Comparison of ENCODE assay signal across 8 cellular contexts in genomic region chr2:240997856-240998705, GRCh38. TPM values are rescaled to one million over a fixed set of nuclear protein-coding genes. Genes with fewer than 3 reads are reported as not detected.
DNase-seq lines count a peak whose midpoint lies in the region; ATAC-seq and TF ChIP-seq lines count a peak whose summit lies in the region.

Gene SNED1 (plus strand): TSS chr2:240998618. CDS start chr2:240998838, 220 bp downstream.

- ATAC-seq in HCT116, result peak; percentile 92
- ATAC-seq in GM21576 (IDR thresholded peaks at IDR 0.05; ENCODE audit: unreplicated experiment), result no peak

- no peaks in the 10 kb centered on the region for H3K36me3 ChIP-seq in HCT116 (ENCODE audit: control insufficient read depth in 1 of 2, insufficient read depth in 2 of 2, low read length in 2 of 2)

- peak within 1 kb of the TSS; percentile 30 for H3K4me3 Mint-ChIP-seq in activated naive CD4-positive, alpha-beta T cell treated with anti-CD3 and anti-CD28 coated beads, Interleukin-2, amount 10 ng/mL, durations not matched to agents 7 days and 5 days
- peak within 1 kb of the TSS; percentile 33 for H3K4me3 Mint-ChIP-seq in neural crest cell

- TF ChIP-seq POLR2A in HCT116 (IDR thresholded peaks at IDR 0.05; ENCODE audit: borderline replicate concordance, extremely low read depth, insufficient read depth, insufficient read length), result peak; percentile 42

- no peak for TF ChIP-seq RAD21 in HCT116 (IDR thresholded peaks at IDR 0.05; ENCODE audit: low read depth)

- H3K27me3 Mint-ChIP-seq in activated naive CD4-positive, alpha-beta T cell treated with anti-CD3 and anti-CD28 coated beads, Interleukin-2, amount 10 ng/mL, durations not matched to agents 7 days and 5 days, result peaks cover 88% of the 10 kb centered on the region
- H3K27me3 Mint-ChIP-seq in neural crest cell (ENCODE audit: low read depth), result peaks cover 29% of the 10 kb centered on the region

- intact Hi-C loops in HCT116 (cut with micrococcal nuclease), result no loop called here

- H3K9me3 Mint-ChIP-seq in activated naive CD4-positive, alpha-beta T cell treated with anti-CD3 and anti-CD28 coated beads, Interleukin-2, amount 10 ng/mL, durations not matched to agents 7 days and 5 days, result peaks cover under 1% of the 10 kb centered on the region
- no peaks in the 10 kb centered on the region for H3K9me3 Mint-ChIP-seq in neural crest cell

- H3K79me2 ChIP-seq in HCT116 (ENCODE audit: insufficient read depth, low read length), result no peaks in the 10 kb centered on the region

- DNase-seq in AG04449 (ENCODE audit: low read depth, low spot score) (no peak), HCT116 (ENCODE audit: low read depth, low spot score) (peak; percentile 45), RKO (ENCODE audit: low spot score) (peak; percentile 85), foreskin melanocyte (peak; percentile 46), neural crest cell (ENCODE audit: low read depth, low spot score) (peak; percentile 76)
- DNase-seq in activated naive CD4-positive, alpha-beta T cell treated with anti-CD3 and anti-CD28 coated beads, Interleukin-2, amount 10 ng/mL, durations not matched to agents 7 days and 5 days, result peak; percentile 79

- H3K4me2 ChIP-seq in HCT116 (ENCODE audit: low read length), result peak within 1 kb of the TSS; percentile 94

- POLR2A ChIA-PET in AG04449 (lab: Yijun Ruan, JAX), result no interaction called here
- POLR2A ChIA-PET in HCT116 (lab: Charles Lee), result interaction anchor here (0.8 kb wide), 1 partner anchor 11 kb away, joined by 3 read pairs; no protein-coding TSS in a partner anchor

- no peaks in the 10 kb centered on the region for H3K9me2 ChIP-seq in HCT116 (ENCODE audit: insufficient read depth)

- H3K27ac Mint-ChIP-seq in activated naive CD4-positive, alpha-beta T cell treated with anti-CD3 and anti-CD28 coated beads, Interleukin-2, amount 10 ng/mL, durations not matched to agents 7 days and 5 days, result no peak within 1 kb of the TSS
- H3K27ac Mint-ChIP-seq in neural crest cell (ENCODE audit: unreplicated experiment), result no peak within 1 kb of the TSS

- H3K4me3 ChIP-seq in AG04449 (ENCODE audit: low read depth, low read length) (peak within 1 kb of the TSS; percentile 58), HCT116 (replicated peaks in 1 of 2; ENCODE audit: low read depth in 1 of 2, low read length in 2 of 2) (peak within 1 kb of the TSS; percentile 47 to 66)

- TF ChIP-seq CTCF in AG04449 (IDR thresholded peaks at IDR 0.05; ENCODE audit: insufficient read depth, low read length, missing control alignments) (no peak), HCT116 (IDR thresholded peaks at IDR 0.05 in 2 of 3, conservative IDR thresholded peaks at IDR 0.05 in 1 of 3; ENCODE audit: borderline replicate concordance in 1 of 3, insufficient read depth in 1 of 3, low read depth in 2 of 3, low read length in 2 of 3) (no peak), neural crest cell (conservative IDR thresholded peaks at IDR 0.05) (no peak)

- H3K4me1 Mint-ChIP-seq in activated naive CD4-positive, alpha-beta T cell treated with anti-CD3 and anti-CD28 coated beads, Interleukin-2, amount 10 ng/mL, durations not matched to agents 7 days and 5 days, result peaks cover 6% of the 10 kb centered on the region
- H3K4me1 Mint-ChIP-seq in neural crest cell, result peaks cover 10% of the 10 kb centered on the region

- no peaks in the 10 kb centered on the region for H4K20me1 ChIP-seq in HCT116 (ENCODE audit: insufficient read depth)

- CTCF ChIA-PET in AG04449 (lab: Yijun Ruan, JAX) (no interaction called here), HCT116 (lab: Charles Lee) (no interaction called here)
- CTCF ChIA-PET in activated naive CD4-positive, alpha-beta T cell treated with anti-CD3 and anti-CD28 coated beads, Interleukin-2, amount 10 ng/mL, durations not matched to agents 7 days and 5 days (lab: Charles Lee), result no interaction called here

- no peaks in the 10 kb centered on the region for H3K27me3 ChIP-seq in HCT116 (ENCODE audit: insufficient read depth, low read length)

- H3K27ac ChIP-seq in HCT116 (ENCODE audit: low read depth, low read length), result peak within 1 kb of the TSS; percentile 75
- peak within 1 kb of the TSS; percentile 74 for H3K27ac ChIP-seq in temporal lobe (ENCODE audit: low read depth, low read length)

- peak within 1 kb of the TSS; percentile 65 for H2AFZ ChIP-seq in HCT116 (ENCODE audit: low read depth, low read length, poor library complexity, severe bottlenecking)

- RAD21 ChIA-PET in HCT116 (lab: Charles Lee; ENCODE audit: low non-redundant PET in 1 of 2, low total read pairs in 2 of 2, uncharacterized antibody in 2 of 2, unreplicated experiment in 2 of 2), result no interaction called here

- H3K36me3 Mint-ChIP-seq in activated naive CD4-positive, alpha-beta T cell treated with anti-CD3 and anti-CD28 coated beads, Interleukin-2, amount 10 ng/mL, durations not matched to agents 7 days and 5 days, result no peaks in the 10 kb centered on the region
- H3K36me3 Mint-ChIP-seq in neural crest cell (ENCODE audit: low read depth), result no peaks in the 10 kb centered on the region

- H3K9me3 ChIP-seq in HCT116 (ENCODE audit: control insufficient read depth in 1 of 2, insufficient read depth in 1 of 2, low read depth in 1 of 2, low read length in 2 of 2), result no peaks in the 10 kb centered on the region

- H3K4me1 ChIP-seq in HCT116 (ENCODE audit: control insufficient read depth in 1 of 2, insufficient read depth in 2 of 2, low read length in 2 of 2), result peaks cover 5 to 17% of the 10 kb centered on the region in 2 experiments; a peak in 3 of 4 replicates

- peak within 1 kb of the TSS; percentile 71 for H3K9ac ChIP-seq in HCT116 (ENCODE audit: low read length)

- BruUV-seq in HCT116 (replicated peaks; lab: Mats Ljungman, UMichigan), result no TSS peak

TF ChIP-seq in HCT116, 20 proteins besides CTCF, POLR2A, EP300 and RAD21:
- TF ChIP-seq FOSL1 (IDR thresholded peaks at IDR 0.05; ENCODE audit: low read depth) (no peak), YY1 (IDR thresholded peaks at IDR 0.05; ENCODE audit: extremely low read depth, insufficient replicate concordance, low read depth, low read length) (peak; percentile 17), POLR2AphosphoS5 (IDR thresholded peaks at IDR 0.05; ENCODE audit: low read depth, low read length) (peak; percentile 52; the same call in 1 of the 2 replicates), ATF3 (IDR thresholded peaks at IDR 0.05) (no peak)

RNA-seq across cellular contexts. Expression of gene SNED1, which starts in this region (rescaled TPM):
- total RNA-seq in HCT116 (2021; ENCODE audit: unreplicated experiment), result 9.6 TPM
- 3.8 and 4.3 TPM in 2 replicates for polyA plus RNA-seq in HCT116 (2012)
- 0.16 and 0.30 TPM in 2 replicates for total RNA-seq in neural crest cell
- 3.2 TPM for total RNA-seq in temporal lobe

Comparison
In these comparisons a context has a peak if more than half of its experiments do, and no peak if none do; other contexts are left out.
1. Peak in DNase-seq in neural crest cell; RNA of the gene not detected or under 1 TPM.